ENCODE assay signal across 9 cellular contexts in the genomic region with DNA sequence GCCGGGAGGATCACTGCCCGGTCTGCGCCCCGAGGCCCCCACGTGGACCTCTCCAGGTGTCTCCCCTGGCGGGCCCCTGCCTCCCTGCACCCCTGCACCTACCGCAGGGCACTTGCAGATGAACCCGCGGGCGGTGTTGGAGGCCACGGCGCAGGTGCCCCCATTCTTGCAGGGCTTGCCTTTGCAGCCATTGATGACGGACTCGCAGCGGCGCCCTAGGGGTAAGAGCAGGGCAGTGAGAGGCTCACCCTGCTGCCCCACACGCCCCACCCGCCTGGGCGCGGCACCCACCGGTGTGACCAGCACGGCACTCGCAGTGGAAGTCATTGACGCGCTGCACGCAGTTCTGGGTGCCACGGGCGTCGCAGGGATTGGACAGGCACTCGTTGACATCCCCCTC.
"Had no signal": no experiment of that assay in that cellular context is flagged by ENCODE, and none has a peak within 500 bp of the region (broad histone marks: within the 10 kb centered on the region; RNA-seq: fewer than 3 reads in every experiment).

No MANE protein-coding gene starts in this region.

- H3K4me1 Mint-ChIP-seq: GM23338 had no signal

- H3K9me3 ChIP-seq: HAP-1 had no signal

- DNase-seq: KBM-7 had no signal

- H3K4me3 ChIP-seq: GM23338, HAP-1 had no signal

- FAIRE-seq: H1, H54, HepG2 had no signal

- ATAC-seq: GM23338, HCT116, HepG2 had no signal

- H3K4me1 ChIP-seq: HAP-1 had no signal

- H3K27ac ChIP-seq: HL-60, KMS-11 had no signal

- H2AFZ ChIP-seq: GM23338 had no signal

- H3K4me3 Mint-ChIP-seq: GM23338 had no signal

- H3K9me3 Mint-ChIP-seq: GM23338 had no signal

- H3K4me2 ChIP-seq: GM23338, KMS-11 had no signal

- H3K27ac Mint-ChIP-seq: GM23338 had no signal

- H3K9ac ChIP-seq: KMS-11 had no signal
